ENCODE assay signal across 8 cellular contexts in the genomic region with DNA sequence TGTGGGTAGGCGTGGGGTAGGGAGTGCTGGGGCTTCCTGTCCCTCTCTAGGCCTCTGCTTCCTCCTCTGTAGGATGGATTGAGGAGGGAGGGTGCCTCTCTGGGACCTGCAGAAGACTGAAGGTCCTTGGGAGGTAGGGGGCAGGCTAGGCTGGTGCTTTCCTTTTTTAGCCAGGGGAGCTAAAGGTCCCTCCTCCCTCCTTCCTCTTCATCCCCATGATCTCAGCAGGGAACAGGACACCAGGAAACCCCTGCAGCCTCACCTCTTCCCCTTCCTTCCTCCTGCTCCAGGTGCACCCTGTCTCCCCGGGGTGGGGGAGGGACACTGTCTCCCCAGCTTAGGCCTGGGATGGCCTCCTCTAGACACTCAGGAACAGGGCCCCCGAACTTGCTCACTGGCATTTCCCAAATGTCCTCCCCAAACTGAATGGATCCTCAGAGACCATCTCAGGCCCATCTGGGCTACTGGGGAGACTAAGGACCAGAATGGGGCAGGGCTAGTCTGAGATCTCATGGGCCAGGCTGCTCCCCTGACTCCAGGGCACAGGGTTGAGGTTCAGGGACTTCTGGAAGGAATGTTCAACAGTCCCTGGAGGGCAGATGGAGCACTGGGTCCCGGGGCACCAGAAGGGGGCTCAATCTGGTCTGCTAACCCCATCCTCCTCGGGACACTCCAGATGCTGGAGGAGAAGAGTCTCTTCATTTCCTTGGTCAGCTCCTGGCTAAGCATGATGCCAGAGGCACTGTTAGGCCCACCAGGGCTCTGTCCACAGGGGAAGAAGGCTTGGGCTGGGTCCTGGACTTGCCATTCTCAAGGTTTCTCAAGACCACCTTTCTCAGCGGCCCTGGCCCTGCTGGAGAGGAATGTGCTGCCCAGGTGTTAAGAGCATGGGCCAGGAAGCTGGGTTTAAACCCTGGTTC. TPM values are rescaled to one million over a fixed set of nuclear protein-coding genes. Genes with fewer than 3 reads are reported as not detected.
DNase-seq lines count a peak whose midpoint lies in the region; ATAC-seq, FAIRE-seq and TF ChIP-seq lines count a peak whose summit lies in the region.

No MANE protein-coding gene starts in this region.

- no peaks in the 10 kb centered on the region for H3F3A ChIP-seq in PC-3 (ENCODE audit: low read length, unreplicated experiment)

- no peaks in the 10 kb centered on the region for H3K9me3 ChIP-seq in PC-3 (ENCODE audit: low read length)
- H3K9me3 ChIP-seq in endothelial cell of umbilical vein (replicated peaks; ENCODE audit: control insufficient read depth, insufficient read depth, low read length) = no peaks in the 10 kb centered on the region

- ATAC-seq in PC-3 (no peak), HG03439 (IDR thresholded peaks at IDR 0.05; ENCODE audit: unreplicated experiment) (no peak), GM18519 (IDR thresholded peaks at IDR 0.05; ENCODE audit: low FRiP score, unreplicated experiment) (no peak)

- H3K79me2 ChIP-seq in PC-3 (ENCODE audit: low read length) (no peaks in the 10 kb centered on the region), endothelial cell of umbilical vein (ENCODE audit: control insufficient read depth, insufficient read depth, low read length) (peaks cover 51% of the 10 kb centered on the region)

- H4K20me1 ChIP-seq in PC-3 (ENCODE audit: low read length) (no peaks in the 10 kb centered on the region), endothelial cell of umbilical vein (replicated peaks; ENCODE audit: control insufficient read depth, extremely low read depth, insufficient read depth, low read length) (no peaks in the 10 kb centered on the region)

- H3K9me1 ChIP-seq in endothelial cell of umbilical vein (replicated peaks; ENCODE audit: control insufficient read depth, extremely low read depth, insufficient read depth, low read length) = no peaks in the 10 kb centered on the region

- no peaks in the 10 kb centered on the region for H3K36me3 Mint-ChIP-seq in progenitor cell of endocrine pancreas (ENCODE audit: insufficient read depth)

- peaks cover 48% of the 10 kb centered on the region for H3K27me3 Mint-ChIP-seq in progenitor cell of endocrine pancreas

- no peak for FAIRE-seq in endothelial cell of umbilical vein (lab: Jason Lieb, UNC)

- dilution Hi-C loops in endothelial cell of umbilical vein (cut with MboI; ENCODE audit: extremely low pct_ligation_motif_present, low sequenced_read_pairs) = no loop called here

- peak overlapping the region; percentile 71 for H3K4me3 Mint-ChIP-seq in progenitor cell of endocrine pancreas (ENCODE audit: low read depth)

- no peaks in the 10 kb centered on the region for H3K9me2 ChIP-seq in PC-3 (replicated peaks; ENCODE audit: low read length)

- TF ChIP-seq POLR2A in endothelial cell of umbilical vein (IDR thresholded peaks at IDR 0.05; ENCODE audit: low read depth, low read length) = peak; percentile 85

- no TSS peak for BruUV-seq in PC-3 (replicated peaks; lab: Mats Ljungman, UMichigan)
- BruUV-seq in endothelial cell of umbilical vein (replicated peaks; lab: Mats Ljungman, UMichigan) = TSS peak; percentile 90

- no peak overlapping the region for H3K27ac ChIP-seq in PC-3 (ENCODE audit: low read length)
- H3K27ac ChIP-seq in endothelial cell of umbilical vein (ENCODE audit: insufficient read depth, low read depth, low read length) = peak overlapping the region; percentile 96

- H3K4me2 ChIP-seq in PC-3 (ENCODE audit: low read length) (peak overlapping the region; percentile 91), endothelial cell of umbilical vein (ENCODE audit: insufficient read depth, low read length) (peak overlapping the region; percentile 76)

- H3K9ac ChIP-seq in PC-3 (ENCODE audit: low read length) (no peak overlapping the region), endothelial cell of umbilical vein (replicated peaks; ENCODE audit: extremely low read depth, insufficient read depth, low read length) (peak overlapping the region; percentile 92)

- POLR2A ChIA-PET in PC-3 (lab: Charles Lee; ENCODE audit: unreplicated experiment) = interaction anchor here (0.5 to 1.0 kb wide), 2 partner anchors 15 to 35 kb away, joined by 3 to 8 read pairs; partner anchors contain the start of genes CDK9 and TOR2A
- POLR2A ChIA-PET in endothelial cell of umbilical vein (lab: Charles Lee) = interaction anchor here (0.8 to 2.8 kb wide), 11 partner anchors 8 to 47 kb away, joined by 3 to 24 read pairs (median 5); partner anchors contain the start of gene CDK9

- H3K9me3 Mint-ChIP-seq in progenitor cell of endocrine pancreas (ENCODE audit: low read depth) = no peaks in the 10 kb centered on the region

- no peaks in the 10 kb centered on the region for H3K27me3 ChIP-seq in PC-3 (ENCODE audit: low read length)
- H3K27me3 ChIP-seq in endothelial cell of umbilical vein (ENCODE audit: control insufficient read depth in 2 of 2, insufficient read depth in 2 of 2, low read length in 2 of 2) = no peaks in the 10 kb centered on the region

- no peak for TF ChIP-seq CTCF in PC-3 (conservative IDR thresholded peaks at IDR 0.05; ENCODE audit: low read depth, low read length)
- peak in 1 of 2 donors; percentile 34 for TF ChIP-seq CTCF in endothelial cell of umbilical vein (IDR thresholded peaks at IDR 0.05; ENCODE audit: extremely low read depth in 1 of 2, insufficient read depth in 1 of 2, low read depth in 1 of 2, low read length in 2 of 2)
- TF ChIP-seq CTCF in progenitor cell of endocrine pancreas (IDR thresholded peaks at IDR 0.05; ENCODE audit: unreplicated experiment) = no peak

- H2AFZ ChIP-seq in PC-3 (ENCODE audit: low read length) (peak overlapping the region; percentile 76), endothelial cell of umbilical vein (ENCODE audit: low read depth, low read length) (no peak overlapping the region)

- H3K27ac Mint-ChIP-seq in progenitor cell of endocrine pancreas = no peak overlapping the region

- intact Hi-C loops in PC-3 (cut with micrococcal nuclease) = no loop called here
- intact Hi-C loops in endothelial cell of umbilical vein (cut with micrococcal nuclease) = loop anchor here (1.0 to 2.0 kb wide), 5 partner anchors 8 to 69 kb away; partner anchors contain the start of gene FPGS
- intact Hi-C loops in head of caudate nucleus (cut with DNase I) = no loop called here

- H3K4me3 ChIP-seq in PC-3 (ENCODE audit: low read length) (peak overlapping the region; percentile 70), endothelial cell of umbilical vein (replicated peaks in 1 of 3; ENCODE audit: insufficient read depth in 1 of 3, low read depth in 1 of 3, low read length in 3 of 3) (peak overlapping the region; percentile 35 to 79 (median 75))

- CTCF ChIA-PET in PC-3 (lab: Charles Lee) = interaction anchor here (0.5 to 1.2 kb wide), 2 partner anchors 35 to 100 kb away, joined by 9 to 10 read pairs; partner anchors contain the start of gene TOR2A
- CTCF ChIA-PET in endothelial cell of umbilical vein (lab: Charles Lee) = interaction anchor here (0.6 to 11.3 kb wide), 12 partner anchors 7 to 151 kb away, joined by 3 to 167 read pairs (median 6); partner anchors contain the start of genes CDK9, SH2D3C and TOR2A

- DNase-seq in GDM1 (lab: John Stamatoyannopoulos, UW) (peak; percentile 32), PC-3 (no peak), endothelial cell of umbilical vein (ENCODE audit: low read depth, low spot score) (peak; percentile 85), progenitor cell of endocrine pancreas (ENCODE audit: low spot score, unreplicated experiment) (no peak), SHP77 (lab: John Stamatoyannopoulos, UW) (no peak), head of caudate nucleus (no peak)

- H3K36me3 ChIP-seq in PC-3 (ENCODE audit: low read depth, low read length) (no peaks in the 10 kb centered on the region), endothelial cell of umbilical vein (ENCODE audit: control insufficient read depth in 2 of 2, extremely low read depth in 1 of 2, insufficient read depth in 2 of 2, low read length in 2 of 2) (peaks cover 9 to 12% of the 10 kb centered on the region in 2 experiments)

- H3K4me1 Mint-ChIP-seq in progenitor cell of endocrine pancreas (ENCODE audit: low read depth) = peaks cover 4% of the 10 kb centered on the region

- H3K4me1 ChIP-seq in PC-3 (ENCODE audit: insufficient read depth, low read length) (peaks cover 4% of the 10 kb centered on the region; the same call in 1 of the 2 replicates), endothelial cell of umbilical vein (ENCODE audit: control insufficient read depth, extremely low read depth, insufficient read depth, low read length) (peaks cover 47% of the 10 kb centered on the region)

RNA-seq across cellular contexts. Expression of gene SH2D3C, which starts 8.2 kb away (rescaled TPM):
- total RNA-seq in PC-3 (2014; rRNA removed) = 0.26 and 1.0 TPM in 2 replicates
- 95.0 and 102 TPM in 2 replicates for total RNA-seq in endothelial cell of umbilical vein
- polyA plus RNA-seq in endothelial cell of umbilical vein = 173 and 218 TPM in 2 replicates
- 61.4 and 68.1 TPM in 2 replicates for polyA plus RNA-seq in endothelial cell of umbilical vein (2011; cell fraction: cytosol; rRNA removed)
- polyA plus RNA-seq in endothelial cell of umbilical vein (2011; cell fraction: nucleus; rRNA removed) = 67.4 and 92.8 TPM in 2 replicates
- 42.8 and 49.4 TPM in 2 replicates for polyA plus RNA-seq in endothelial cell of umbilical vein (2012)
- 104 and 130 TPM in 2 replicates for polyA minus RNA-seq in endothelial cell of umbilical vein
- not detected for polyA minus RNA-seq in endothelial cell of umbilical vein (2011; cell fraction: cytosol; rRNA and poly(A)+ RNA removed)
- 45.1 and 63.7 TPM in 2 replicates for polyA minus RNA-seq in endothelial cell of umbilical vein (2011; cell fraction: nucleus; rRNA and poly(A)+ RNA removed)
- 2.0 and 2.6 TPM in 2 replicates for total RNA-seq in progenitor cell of endocrine pancreas

RNA-seq across cellular contexts. Expression of gene CDK9, which starts 15.6 kb away (rescaled TPM):
- total RNA-seq in PC-3 (2014; rRNA removed) (37.3 and 39.2 TPM in 2 replicates), endothelial cell of umbilical vein (124 and 128 TPM in 2 replicates), progenitor cell of endocrine pancreas (90.9 and 100 TPM in 2 replicates)
- 92.2 and 99.0 TPM in 2 replicates for polyA plus RNA-seq in endothelial cell of umbilical vein
- 50.0 and 61.0 TPM in 2 replicates for polyA plus RNA-seq in endothelial cell of umbilical vein (2011; cell fraction: cytosol; rRNA removed)
- polyA plus RNA-seq in endothelial cell of umbilical vein (2011; cell fraction: nucleus; rRNA removed) = 193 and 200 TPM in 2 replicates
- 76.9 and 94.3 TPM in 2 replicates for polyA plus RNA-seq in endothelial cell of umbilical vein (2012)
- polyA minus RNA-seq in endothelial cell of umbilical vein = 88.4 and 92.9 TPM in 2 replicates
- polyA minus RNA-seq in endothelial cell of umbilical vein (2011; cell fraction: cytosol; rRNA and poly(A)+ RNA removed) = 63.0 TPM
- polyA minus RNA-seq in endothelial cell of umbilical vein (2011; cell fraction: nucleus; rRNA and poly(A)+ RNA removed) = 58.3 and 65.1 TPM in 2 replicates

RNA-seq across cellular contexts. Expression of gene FPGS, which starts 32.4 kb away (rescaled TPM):
- total RNA-seq in PC-3 (2014; rRNA removed) (78.5 and 133 TPM in 2 replicates), endothelial cell of umbilical vein (90.2 and 90.7 TPM in 2 replicates), progenitor cell of endocrine pancreas (75.0 and 78.4 TPM in 2 replicates)
- 77.7 and 129 TPM in 2 replicates for polyA plus RNA-seq in endothelial cell of umbilical vein
- polyA plus RNA-seq in endothelial cell of umbilical vein (2011; cell fraction: cytosol; rRNA removed) = 67.9 and 72.7 TPM in 2 replicates
- polyA plus RNA-seq in endothelial cell of umbilical vein (2011; cell fraction: nucleus; rRNA removed) = 116 and 150 TPM in 2 replicates
- 58.5 and 71.2 TPM in 2 replicates for polyA plus RNA-seq in endothelial cell of umbilical vein (2012)
- 76.5 and 80.5 TPM in 2 replicates for polyA minus RNA-seq in endothelial cell of umbilical vein
- 58.0 TPM for polyA minus RNA-seq in endothelial cell of umbilical vein (2011; cell fraction: cytosol; rRNA and poly(A)+ RNA removed)
- polyA minus RNA-seq in endothelial cell of umbilical vein (2011; cell fraction: nucleus; rRNA and poly(A)+ RNA removed) = 45.1 and 52.0 TPM in 2 replicates

RNA-seq across cellular contexts. Expression of gene TOR2A, which starts 35.2 kb away (rescaled TPM):
- 12.2 and 14.1 TPM in 2 replicates for total RNA-seq in PC-3 (2014; rRNA removed)
- 17.1 and 19.3 TPM in 2 replicates for total RNA-seq in endothelial cell of umbilical vein
- polyA plus RNA-seq in endothelial cell of umbilical vein = 23.9 and 28.8 TPM in 2 replicates
- polyA plus RNA-seq in endothelial cell of umbilical vein (2011; cell fraction: cytosol; rRNA removed) = 18.4 and 25.3 TPM in 2 replicates
- 16.0 and 18.0 TPM in 2 replicates for polyA plus RNA-seq in endothelial cell of umbilical vein (2011; cell fraction: nucleus; rRNA removed)
- polyA plus RNA-seq in endothelial cell of umbilical vein (2012) = 11.3 and 18.5 TPM in 2 replicates
- 5.2 and 5.8 TPM in 2 replicates for polyA minus RNA-seq in endothelial cell of umbilical vein
- 16.5 TPM for polyA minus RNA-seq in endothelial cell of umbilical vein (2011; cell fraction: cytosol; rRNA and poly(A)+ RNA removed)
- polyA minus RNA-seq in endothelial cell of umbilical vein (2011; cell fraction: nucleus; rRNA and poly(A)+ RNA removed) = 5.1 and 7.3 TPM in 2 replicates
- 21.8 and 24.2 TPM in 2 replicates for total RNA-seq in progenitor cell of endocrine pancreas

RNA-seq across cellular contexts. Expression of gene TTC16, which starts 54.4 kb away (rescaled TPM):
- total RNA-seq in PC-3 (2014; rRNA removed) (0.04 TPM in 1 of 2 replicates, not detected in the other), endothelial cell of umbilical vein (not detected in 2 replicates), progenitor cell of endocrine pancreas (0.07 TPM in 1 of 2 replicates, not detected in the other)
- not detected in 2 replicates for polyA plus RNA-seq in endothelial cell of umbilical vein
- not detected in 2 replicates for polyA plus RNA-seq in endothelial cell of umbilical vein (2011; cell fraction: cytosol; rRNA removed)
- polyA plus RNA-seq in endothelial cell of umbilical vein (2011; cell fraction: nucleus; rRNA removed) = 0.05 TPM in 1 of 2 replicates, not detected in the other
- not detected in 2 replicates for polyA plus RNA-seq in endothelial cell of umbilical vein (2012)
- not detected in 2 replicates for polyA minus RNA-seq in endothelial cell of umbilical vein
- polyA minus RNA-seq in endothelial cell of umbilical vein (2011; cell fraction: cytosol; rRNA and poly(A)+ RNA removed) = 0.31 TPM
- not detected in 2 replicates for polyA minus RNA-seq in endothelial cell of umbilical vein (2011; cell fraction: nucleus; rRNA and poly(A)+ RNA removed)

Comparison
In these comparisons a context has a peak if more than half of its experiments do, and no peak if none do; other contexts are left out.
1. DNase-seq: peak in GDM1 (single experiment) and endothelial cell of umbilical vein (single experiment); none in PC-3 (single experiment), progenitor cell of endocrine pancreas (single experiment), SHP77 (0 of 2) and head of caudate nucleus (0 of 42).
2. RNA of gene SH2D3C, which starts 8.2 kb away (total RNA-seq): 95.0 to 102 TPM in endothelial cell of umbilical vein; 2.0 to 2.6 TPM in progenitor cell of endocrine pancreas and 0.26 to 1.0 TPM in PC-3; every median in the first group is over 10 times any median in the second.